8 cellular contexts compared by ENCODE assay signal in the genomic region with DNA sequence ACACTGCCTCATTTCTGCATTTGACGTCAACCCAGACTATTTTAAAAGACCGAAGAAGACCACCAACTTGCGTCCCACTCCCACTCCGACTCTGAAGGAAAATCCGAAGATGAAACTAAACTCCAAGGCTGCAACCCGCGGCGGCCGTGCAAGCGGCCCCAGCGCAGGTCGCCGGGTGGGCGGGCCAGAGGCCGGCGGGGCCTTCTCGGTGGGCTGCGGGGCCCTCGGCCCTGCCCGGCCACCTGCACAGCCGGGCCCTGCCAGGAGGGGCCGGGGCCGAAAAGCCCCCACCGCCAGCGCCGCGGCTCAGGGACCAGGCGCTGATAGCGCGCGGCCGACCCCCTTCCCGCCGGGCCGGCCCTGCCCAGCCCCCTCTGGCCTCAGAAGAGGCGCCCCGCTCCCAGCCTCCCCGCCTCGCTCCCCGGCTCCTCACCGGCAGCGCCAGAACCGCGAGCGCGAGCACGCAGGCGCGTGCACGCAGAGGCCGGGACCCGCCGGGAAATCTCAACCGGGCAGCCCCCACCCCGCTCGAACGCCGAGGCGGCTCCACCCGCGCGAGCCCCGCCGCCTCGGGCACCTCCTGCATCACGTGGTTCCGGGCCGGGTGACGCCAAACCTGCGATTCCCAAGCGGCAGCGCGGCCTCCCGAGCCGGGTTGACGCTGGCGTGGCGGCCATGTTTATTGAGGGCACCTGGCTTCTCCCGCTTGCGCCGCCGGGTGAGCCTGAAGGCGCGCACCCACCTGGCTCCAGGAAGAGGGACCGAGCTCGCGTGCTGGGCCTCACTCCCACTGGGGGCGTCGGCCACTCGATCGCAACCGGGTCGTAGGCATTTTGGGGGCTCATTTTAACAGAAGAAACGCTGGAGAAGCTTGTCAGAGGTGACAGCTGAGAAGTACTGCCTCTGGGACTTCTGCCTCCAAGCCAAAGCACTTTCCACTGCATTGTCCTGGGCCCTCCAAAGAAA. TPM values are rescaled to one million over a fixed set of nuclear protein-coding genes. Genes with fewer than 3 reads are reported as not detected.
DNase-seq lines count a peak whose midpoint lies in the region; ATAC-seq and TF ChIP-seq lines count a peak whose summit lies in the region.

A gene (minus strand): TSS at position 589 of the 966 bp plus-strand sequence. CDS start 1,170 bp downstream, outside the sequence.

- DNase-seq in Daoy (ENCODE audit: low read depth): peak; percentile 99
- DNase-seq in H4 (ENCODE audit: low spot score): peak; percentile 99
- peak; percentile 82 for DNase-seq in LNCaP clone FGC (ENCODE audit: low read depth)
- DNase-seq in RPMI8226: peak; percentile 97
- DNase-seq in activated T-helper 9 cell treated with anti-CD3 and anti-CD28 coated beads, Interleukin-2, amount 50 U/mL, for 16 hours (ENCODE audit: low read depth): peak; percentile 93
- DNase-seq in fibroblast of peridontal ligament (ENCODE audit: extremely low read depth): peak; percentile 88
- peak; percentile 95 for DNase-seq in natural killer cell treated with Interleukin-12 subunit alpha and Interleukin-12 subunit beta and Interleukin-15 and Interleukin-18, amount 100 ng/mL, for 72 hours (ENCODE audit: low spot score)
- DNase-seq in stimulated activated naive CD8-positive, alpha-beta T cell treated with anti-CD3 and anti-CD28 coated beads, Interleukin-15, Interleukin-2, amounts not matched to agents 100 U/mL and 50 U/mL, for 24 hours: peak; percentile 95

- H3K27ac Mint-ChIP-seq in natural killer cell treated with Interleukin-12 subunit alpha and Interleukin-12 subunit beta and Interleukin-15 and Interleukin-18, amount 100 ng/mL, for 72 hours: peak within 1 kb of the TSS; percentile 69 to 86

- peak; percentile 96 to 97 for ATAC-seq in natural killer cell treated with Interleukin-12 subunit alpha and Interleukin-12 subunit beta and Interleukin-15 and Interleukin-18, amount 100 ng/mL, for 72 hours
- ATAC-seq in stimulated activated naive CD8-positive, alpha-beta T cell treated with anti-CD3 and anti-CD28 coated beads, Interleukin-15, Interleukin-2, amounts not matched to agents 100 U/mL and 50 U/mL, for 24 hours: peak; percentile 93

- no peaks in the 10 kb centered on the region for H3K27me3 Mint-ChIP-seq in natural killer cell treated with Interleukin-12 subunit alpha and Interleukin-12 subunit beta and Interleukin-15 and Interleukin-18, amount 100 ng/mL, for 72 hours

- H3K9me3 Mint-ChIP-seq in natural killer cell treated with Interleukin-12 subunit alpha and Interleukin-12 subunit beta and Interleukin-15 and Interleukin-18, amount 100 ng/mL, for 72 hours: no peaks in the 10 kb centered on the region

- H3K4me3 ChIP-seq in LNCaP clone FGC (ENCODE audit: low read depth, low read length): peak within 1 kb of the TSS; percentile 79

- H3K4me3 Mint-ChIP-seq in natural killer cell treated with Interleukin-12 subunit alpha and Interleukin-12 subunit beta and Interleukin-15 and Interleukin-18, amount 100 ng/mL, for 72 hours: peak within 1 kb of the TSS; percentile 87

- H3K4me1 Mint-ChIP-seq in natural killer cell treated with Interleukin-12 subunit alpha and Interleukin-12 subunit beta and Interleukin-15 and Interleukin-18, amount 100 ng/mL, for 72 hours (ENCODE audit: low read depth in 2 of 2): peaks cover 51 to 62% of the 10 kb centered on the region in 2 donors

- no peaks in the 10 kb centered on the region for H3K36me3 Mint-ChIP-seq in natural killer cell treated with Interleukin-12 subunit alpha and Interleukin-12 subunit beta and Interleukin-15 and Interleukin-18, amount 100 ng/mL, for 72 hours

- peak; percentile 29 for TF ChIP-seq CTCF in LNCaP clone FGC (IDR thresholded peaks at IDR 0.05; ENCODE audit: control insufficient read depth, extremely low read depth, insufficient read depth)

RNA-seq across cellular contexts. Expression of the gene that starts here (rescaled TPM):
- total RNA-seq in Daoy (2014; rRNA removed; shearing (Covaris generic)): 18.3 and 22.0 TPM in 2 replicates
- 13.2 and 15.8 TPM in 2 replicates for total RNA-seq in H4 (2014; rRNA removed; shearing (Covaris generic))
- 1 to 10 TPM; 3.7 to 4.1 TPM for total RNA-seq in natural killer cell treated with Interleukin-12 subunit alpha and Interleukin-12 subunit beta and Interleukin-15 and Interleukin-18, amount 100 ng/mL, for 72 hours

Comparison
In these comparisons a context has a peak if more than half of its experiments do, and no peak if none do; other contexts are left out.
1. Peak in every context shown above with its lines: DNase-seq, ATAC-seq and H3K4me3 ChIP-seq.